ENCODE assay signal across 8 cellular contexts in genomic region chr4:41934813-41935651, GRCh38. TPM values are rescaled to one million over a fixed set of nuclear protein-coding genes. Genes with fewer than 3 reads are reported as not detected.
DNase-seq lines count a peak whose midpoint lies in the region; TF ChIP-seq lines count a peak whose summit lies in the region.

TMEM33 (plus strand) TSS chr4:41935429; CDS start chr4:41935485, 56 bp downstream.

- peaks cover 33% of the 10 kb centered on the region for H3K36me3 ChIP-seq in SK-N-MC (ENCODE audit: insufficient read depth, low read length)
- peaks cover 10% of the 10 kb centered on the region for H3K36me3 ChIP-seq in suprapubic skin

- H3K9ac ChIP-seq in SK-N-MC (ENCODE audit: insufficient read length), result peak within 1 kb of the TSS; percentile 87

- peak; percentile 74 for DNase-seq in GM04504 (ENCODE audit: low read depth)
- peak; percentile 70 for DNase-seq in HFFc6
- DNase-seq in NB4 (ENCODE audit: low read depth), result peak; percentile 97
- DNase-seq in SK-N-MC (ENCODE audit: low read depth, low spot score), result peak; percentile 86
- DNase-seq in activated naive CD4-positive, alpha-beta T cell treated with anti-CD3 and anti-CD28 coated beads, Interleukin-2, amount 10 ng/mL, durations not matched to agents 7 days and 5 days, result peak; percentile 86
- DNase-seq in germinal center (ENCODE audit: low spot score), result peak; percentile 81
- peak; percentile 33 to 95 (median 80) for DNase-seq in nucleus accumbens (lab: John Stamatoyannopoulos, UW)
- peak; percentile 89 to 91 for DNase-seq in suprapubic skin (ENCODE audit: low spot score in 2 of 2)

- no peaks in the 10 kb centered on the region for H3K9me3 Mint-ChIP-seq in HFFc6
- no peaks in the 10 kb centered on the region for H3K9me3 Mint-ChIP-seq in activated naive CD4-positive, alpha-beta T cell treated with anti-CD3 and anti-CD28 coated beads, Interleukin-2, amount 10 ng/mL, durations not matched to agents 7 days and 5 days

- TF ChIP-seq POLR2A in NB4 (IDR thresholded peaks at IDR 0.05; ENCODE audit: extremely low read depth, insufficient read length), result peak; percentile 81
- TF ChIP-seq POLR2A in suprapubic skin (IDR thresholded peaks at IDR 0.05), result peak; percentile 37 to 63

- H3K27ac Mint-ChIP-seq in HFFc6, result peak within 1 kb of the TSS; percentile 89
- peak within 1 kb of the TSS; percentile 85 for H3K27ac Mint-ChIP-seq in activated naive CD4-positive, alpha-beta T cell treated with anti-CD3 and anti-CD28 coated beads, Interleukin-2, amount 10 ng/mL, durations not matched to agents 7 days and 5 days

- peak within 1 kb of the TSS; percentile 96 for H3K4me3 ChIP-seq in NB4 (ENCODE audit: low read depth, low read length)
- peak within 1 kb of the TSS; percentile 85 for H3K4me3 ChIP-seq in SK-N-MC
- peak within 1 kb of the TSS; percentile 95 for H3K4me3 ChIP-seq in suprapubic skin

- peak within 1 kb of the TSS; percentile 97 for H3K4me3 Mint-ChIP-seq in HFFc6
- peak within 1 kb of the TSS; percentile 94 for H3K4me3 Mint-ChIP-seq in activated naive CD4-positive, alpha-beta T cell treated with anti-CD3 and anti-CD28 coated beads, Interleukin-2, amount 10 ng/mL, durations not matched to agents 7 days and 5 days

- peak within 1 kb of the TSS; percentile 68 for H3K27ac ChIP-seq in SK-N-MC
- H3K27ac ChIP-seq in suprapubic skin, result peak within 1 kb of the TSS; percentile 95

- no peaks in the 10 kb centered on the region for H3K9me3 ChIP-seq in SK-N-MC (ENCODE audit: low read depth, low read length)
- H3K9me3 ChIP-seq in suprapubic skin, result no peaks in the 10 kb centered on the region

- H3K4me1 Mint-ChIP-seq in HFFc6 (ENCODE audit: low read depth), result peaks cover 46% of the 10 kb centered on the region
- peaks cover 43% of the 10 kb centered on the region for H3K4me1 Mint-ChIP-seq in activated naive CD4-positive, alpha-beta T cell treated with anti-CD3 and anti-CD28 coated beads, Interleukin-2, amount 10 ng/mL, durations not matched to agents 7 days and 5 days

- H3K36me3 Mint-ChIP-seq in HFFc6 (ENCODE audit: low read depth), result peaks cover 22% of the 10 kb centered on the region
- H3K36me3 Mint-ChIP-seq in activated naive CD4-positive, alpha-beta T cell treated with anti-CD3 and anti-CD28 coated beads, Interleukin-2, amount 10 ng/mL, durations not matched to agents 7 days and 5 days, result peaks cover 12% of the 10 kb centered on the region

- no peaks in the 10 kb centered on the region for H3K27me3 ChIP-seq in suprapubic skin

- no peaks in the 10 kb centered on the region; the same call in 1 of the 2 replicates for H3K27me3 Mint-ChIP-seq in HFFc6 (ENCODE audit: insufficient read depth)
- no peaks in the 10 kb centered on the region for H3K27me3 Mint-ChIP-seq in activated naive CD4-positive, alpha-beta T cell treated with anti-CD3 and anti-CD28 coated beads, Interleukin-2, amount 10 ng/mL, durations not matched to agents 7 days and 5 days

- H3K4me1 ChIP-seq in suprapubic skin, result peaks cover 50% of the 10 kb centered on the region

- 9% methylated on average over 29 of the region's 51 CpGs for WGBS in suprapubic skin

- TF ChIP-seq CTCF in HFFc6 (IDR thresholded peaks at IDR 0.05) (peak; percentile 37), NB4 (IDR thresholded peaks at IDR 0.05; ENCODE audit: low read depth, low read length) (peak; percentile 3), suprapubic skin (IDR thresholded peaks at IDR 0.05) (no peak)

- TF ChIP-seq EP300 in suprapubic skin (IDR thresholded peaks at IDR 0.05), result no peak

- CTCF ChIA-PET in activated naive CD4-positive, alpha-beta T cell treated with anti-CD3 and anti-CD28 coated beads, Interleukin-2, amount 10 ng/mL, durations not matched to agents 7 days and 5 days (lab: Charles Lee), result interaction anchor here (1.1 kb wide), 1 partner anchor 46 kb away, joined by 3 read pairs; no protein-coding TSS in a partner anchor

RNA-seq across cellular contexts. Expression of gene TMEM33, which starts in this region (rescaled TPM):
- 10 to 100 TPM; 48.7 to 74.4 (median 62.9) TPM for total RNA-seq in HFFc6 (2021; fragmentation: NEBNext Ultra II Directional; extraction: Animal tissue kit (Norgen Biotek cat#: 25700))
- total RNA-seq in suprapubic skin, result 10 to 100 TPM; 46.3 to 58.3 (median 55.1) TPM

Comparison
In these comparisons a context has a peak if more than half of its experiments do, and no peak if none do; other contexts are left out.
1. Peak in every context shown above with its lines: DNase-seq, H3K4me3 ChIP-seq and H3K27ac ChIP-seq.
2. CTCF ChIP-seq: peak in HFFc6 (single experiment) and NB4 (single experiment); none in suprapubic skin (0 of 2).